ENCODE assay signal across 8 cellular contexts in the genomic region with DNA sequence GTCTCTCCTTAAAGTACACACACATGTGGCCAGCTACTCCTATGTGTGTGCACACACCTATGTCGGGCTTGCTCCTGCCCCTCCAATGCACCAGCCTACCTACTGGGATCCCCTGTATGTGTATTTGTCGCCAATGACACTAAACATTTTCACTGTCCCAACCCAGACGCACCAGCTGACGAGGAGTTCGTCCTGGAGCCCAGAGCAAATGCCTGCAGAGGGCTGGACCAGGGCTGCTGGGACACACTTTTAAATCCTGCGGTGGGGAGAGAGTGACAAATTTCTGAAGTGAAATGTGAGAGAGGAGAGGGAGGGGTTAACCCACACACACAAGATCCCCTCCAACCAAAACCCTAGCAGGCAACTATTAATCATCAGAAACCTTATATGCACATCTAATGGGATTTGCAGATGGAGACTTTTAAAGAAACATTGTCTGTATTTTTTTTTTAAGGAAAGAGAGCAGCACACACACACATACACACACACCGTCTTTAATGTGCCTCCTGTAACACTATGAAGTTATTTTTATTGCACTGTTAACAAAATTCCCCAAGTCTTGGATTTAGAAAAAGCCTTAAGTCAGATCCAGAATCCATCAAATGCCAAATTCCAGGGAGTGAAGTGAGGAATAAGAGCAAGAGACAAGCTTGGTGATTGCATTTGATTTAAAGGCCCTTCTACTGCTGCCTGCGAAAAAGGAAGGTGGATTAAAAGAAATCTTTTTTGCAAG. TPM values are rescaled to one million over a fixed set of nuclear protein-coding genes. Genes with fewer than 3 reads are reported as not detected.
DNase-seq lines count a peak whose midpoint lies in the region; ATAC-seq and TF ChIP-seq lines count a peak whose summit lies in the region.

A gene (minus strand): TSS at position 224 of the 733 bp plus-strand sequence. CDS start 388 bp downstream, outside the sequence.

- no peaks in the 10 kb centered on the region for H3K9me3 ChIP-seq in SK-N-SH

- ATAC-seq in HG02852 (IDR thresholded peaks at IDR 0.05; ENCODE audit: unreplicated experiment): no peak

- POLR2A ChIA-PET in SK-N-SH (lab: Yijun Ruan, JAX): no interaction called here

- no peak within 1 kb of the TSS for H3K4me2 ChIP-seq in SK-N-SH

- DNase-seq in GM06990 (ENCODE audit: extremely low read depth, insufficient read length) (peak; percentile 33), SK-N-SH (no peak), epithelial cell of esophagus (ENCODE audit: low read depth) (peak; percentile 74), skeletal muscle cell (ENCODE audit: low read depth) (peak; percentile 52), NCI-H526 treated with DMSO at 0.1 percent for 48 hours (lab: John Stamatoyannopoulos, UW) (no peak), germinal center (ENCODE audit: low spot score) (no peak), HK-2 (ENCODE audit: unreplicated experiment) (no peak)

- H4K20me1 ChIP-seq in SK-N-SH (ENCODE audit: insufficient read depth): no peaks in the 10 kb centered on the region

- TF ChIP-seq RAD21 in SK-N-SH (IDR thresholded peaks at IDR 0.05; ENCODE audit: low read length): no peak

- no peaks in the 10 kb centered on the region for H3K36me3 ChIP-seq in GM06990 (ENCODE audit: control insufficient read depth, insufficient read depth, low read length)
- H3K36me3 ChIP-seq in SK-N-SH (replicated peaks in 1 of 2; ENCODE audit: control insufficient read depth in 1 of 2, insufficient read depth in 2 of 2, low read length in 1 of 2): no peaks in the 10 kb centered on the region

- H3K4me1 ChIP-seq in SK-N-SH (ENCODE audit: control insufficient read depth in 1 of 2, insufficient read depth in 2 of 2, low read depth in 1 of 2, low read length in 1 of 2): no peaks in the 10 kb centered on the region

- no peak within 1 kb of the TSS; the same call in none of the 2 replicates for H3K4me3 ChIP-seq in GM06990 (replicated peaks; ENCODE audit: low read depth, low read length)
- H3K4me3 ChIP-seq in SK-N-SH (ENCODE audit: low read depth in 2 of 2, low read length in 1 of 2): no peak within 1 kb of the TSS
- no peak within 1 kb of the TSS for H3K4me3 ChIP-seq in epithelial cell of esophagus (ENCODE audit: low read length)
- H3K4me3 ChIP-seq in skeletal muscle cell (ENCODE audit: low read depth, low read length): no peak within 1 kb of the TSS

- no peak within 1 kb of the TSS for H3K9ac ChIP-seq in SK-N-SH

- H3K79me2 ChIP-seq in SK-N-SH (ENCODE audit: insufficient read depth): no peaks in the 10 kb centered on the region

- H3K27me3 ChIP-seq in GM06990 (replicated peaks; ENCODE audit: control insufficient read depth, insufficient read depth, low read length) (no peaks in the 10 kb centered on the region), SK-N-SH (ENCODE audit: insufficient read depth) (no peaks in the 10 kb centered on the region)

- peak within 1 kb of the TSS; percentile 83; the same call in 1 of the 2 replicates for H2AFZ ChIP-seq in SK-N-SH (ENCODE audit: low read depth)

- TF ChIP-seq EP300 in SK-N-SH (IDR thresholded peaks at IDR 0.05; ENCODE audit: borderline replicate concordance in 1 of 2, low read depth in 1 of 2, low read length in 1 of 2): no peak

- no peak within 1 kb of the TSS for H3K27ac ChIP-seq in SK-N-SH (ENCODE audit: low read depth in 2 of 2, low read length in 1 of 2)

- CTCF ChIA-PET in SK-N-SH (lab: Yijun Ruan, JAX): interaction anchor here (0.8 to 4.3 kb wide), 2 partner anchors 12 to 99 kb away, joined by 3 to 20 read pairs; no protein-coding TSS in a partner anchor

- H3K9me2 ChIP-seq in SK-N-SH: no peaks in the 10 kb centered on the region

- no peaks in the 10 kb centered on the region for H3F3A ChIP-seq in SK-N-SH (replicated peaks; ENCODE audit: insufficient read depth)

- TF ChIP-seq CTCF in GM06990 (IDR thresholded peaks at IDR 0.05; ENCODE audit: insufficient read depth, low read length, poor library complexity, severe bottlenecking) (no peak), SK-N-SH (IDR thresholded peaks at IDR 0.05) (no peak), epithelial cell of esophagus (IDR thresholded peaks at IDR 0.05; ENCODE audit: insufficient read depth, low read depth, low read length, missing control alignments) (no peak)

- WGBS in SK-N-SH (ENCODE audit: low lambda C conversion rate): 47% methylated on average over 8 of the region's 8 CpGs

TF ChIP-seq in SK-N-SH, 30 proteins besides CTCF, POLR2A, EP300 and RAD21:
- TF ChIP-seq NRF1 (IDR thresholded peaks at IDR 0.05; ENCODE audit: low read depth, low read length) (no peak), SIN3A (IDR thresholded peaks at IDR 0.05; ENCODE audit: borderline replicate concordance, low read depth, low read length) (no peak), ELF1 (IDR thresholded peaks at IDR 0.05) (no peak)
- TF ChIP-seq, protein P1, sequence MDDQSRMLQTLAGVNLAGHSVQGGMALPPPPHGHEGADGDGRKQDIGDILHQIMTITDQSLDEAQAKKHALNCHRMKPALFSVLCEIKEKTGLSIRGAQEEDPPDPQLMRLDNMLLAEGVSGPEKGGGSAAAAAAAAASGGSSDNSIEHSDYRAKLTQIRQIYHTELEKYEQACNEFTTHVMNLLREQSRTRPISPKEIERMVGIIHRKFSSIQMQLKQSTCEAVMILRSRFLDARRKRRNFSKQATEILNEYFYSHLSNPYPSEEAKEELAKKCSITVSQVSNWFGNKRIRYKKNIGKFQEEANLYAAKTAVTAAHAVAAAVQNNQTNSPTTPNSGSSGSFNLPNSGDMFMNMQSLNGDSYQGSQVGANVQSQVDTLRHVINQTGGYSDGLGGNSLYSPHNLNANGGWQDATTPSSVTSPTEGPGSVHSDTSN (IDR thresholded peaks at IDR 0.05): peak; percentile 71

RNA-seq across cellular contexts. Expression of the gene that starts here (rescaled TPM):
- polyA plus RNA-seq in SK-N-SH (2012; rRNA removed): 0.05 TPM in 1 of 2 replicates, not detected in the other
- 0.03 and 0.04 TPM in 2 replicates for polyA plus RNA-seq in SK-N-SH (2012; cell fraction: cytosol; rRNA removed)
- polyA plus RNA-seq in SK-N-SH (2012; cell fraction: nucleus; rRNA removed): 0.02 TPM in 1 of 2 replicates, not detected in the other

Comparison
In these comparisons a context has a peak if more than half of its experiments do, and no peak if none do; other contexts are left out.
1. DNase-seq: peak in GM06990 (single experiment), epithelial cell of esophagus (single experiment) and skeletal muscle cell (single experiment); none in SK-N-SH (single experiment), NCI-H526 treated with DMSO at 0.1 percent for 48 hours (single experiment), germinal center (single experiment) and HK-2 (single experiment).